23 cellular contexts compared by ENCODE assay signal in genomic region chr10:45371555-45371954, GRCh38. TPM values are rescaled to one million over a fixed set of nuclear protein-coding genes. Genes with fewer than 3 reads are reported as not detected.
"Had no signal": no experiment of that assay in that cellular context is flagged by ENCODE, and none has a peak within 500 bp of the region (broad histone marks: within the 10 kb centered on the region; RNA-seq: fewer than 3 reads in every experiment).

No MANE protein-coding gene starts in this region.

- H3K4me3 ChIP-seq: coronary artery, esophagus muscularis mucosa, left lung, upper lobe of left lung had no signal

- H3K36me3 ChIP-seq: esophagus muscularis mucosa, left lung, upper lobe of left lung had no signal

- H3K9me3 ChIP-seq: esophagus muscularis mucosa, left lung, upper lobe of left lung had no signal

- H3K27ac ChIP-seq: coronary artery, esophagus muscularis mucosa, left lung, upper lobe of left lung had no signal

- DNase-seq: activated CD4-positive, alpha-beta T cell treated with anti-CD3 and anti-CD28 coated beads for 4 hours; activated CD4-positive, alpha-beta T cell treated with anti-CD3 and anti-CD28 coated beads, Interleukin-2, amount 50 U/mL, for 48 hours; activated naive CD4-positive, alpha-beta T cell treated with Interleukin-2 at 50 U/mL for 16 hours; activated naive CD8-positive, alpha-beta T cell treated with anti-CD3 and anti-CD28 coated beads for 36 hours; activated T-cell treated with anti-CD3 and anti-CD28 coated beads, Interleukin-2, amount 50 U/mL, for 48 hours; cerebellar nuclear complex; glutamatergic neuron; hippocampal formation; kidney glomerular epithelial cell; left lung; midbrain; retina; stimulated activated CD4-positive, alpha-beta T cell treated with anti-CD3 and anti-CD28 coated beads, Interleukin-2, amount 100 ng/mL, for 48 hours; stimulated activated CD8-positive, alpha-beta memory T cell treated with anti-CD3 and anti-CD28 coated beads, Interleukin-4, amount 100 ng/mL, for 48 hours; stimulated activated naive CD4-positive, alpha-beta T cell; upper lobe of left lung had no signal

- ATAC-seq: left lung; natural killer cell treated with Interleukin-12 subunit alpha and Interleukin-12 subunit beta and Interleukin-15 and Interleukin-18, amount 100 ng/mL, for 72 hours; WTC11 had no signal

RNA-seq across cellular contexts. Expression of gene ALOX5, which starts 2.5 kb away (rescaled TPM):
- total RNA-seq: lung microvascular endothelial cell, osteocyte had no signal

RNA-seq across cellular contexts. Expression of gene OR13A1, which starts 56.1 kb away (rescaled TPM):
- total RNA-seq: activated naive CD8-positive, alpha-beta T cell treated with anti-CD3 and anti-CD28 coated beads for 36 hours; bronchial epithelial cell; esophagus muscularis mucosa; left lung; lung microvascular endothelial cell; natural killer cell treated with Interleukin-12 subunit alpha and Interleukin-12 subunit beta and Interleukin-15 and Interleukin-18, amount 100 ng/mL, for 72 hours; osteocyte had no signal
